In the genomic region with DNA sequence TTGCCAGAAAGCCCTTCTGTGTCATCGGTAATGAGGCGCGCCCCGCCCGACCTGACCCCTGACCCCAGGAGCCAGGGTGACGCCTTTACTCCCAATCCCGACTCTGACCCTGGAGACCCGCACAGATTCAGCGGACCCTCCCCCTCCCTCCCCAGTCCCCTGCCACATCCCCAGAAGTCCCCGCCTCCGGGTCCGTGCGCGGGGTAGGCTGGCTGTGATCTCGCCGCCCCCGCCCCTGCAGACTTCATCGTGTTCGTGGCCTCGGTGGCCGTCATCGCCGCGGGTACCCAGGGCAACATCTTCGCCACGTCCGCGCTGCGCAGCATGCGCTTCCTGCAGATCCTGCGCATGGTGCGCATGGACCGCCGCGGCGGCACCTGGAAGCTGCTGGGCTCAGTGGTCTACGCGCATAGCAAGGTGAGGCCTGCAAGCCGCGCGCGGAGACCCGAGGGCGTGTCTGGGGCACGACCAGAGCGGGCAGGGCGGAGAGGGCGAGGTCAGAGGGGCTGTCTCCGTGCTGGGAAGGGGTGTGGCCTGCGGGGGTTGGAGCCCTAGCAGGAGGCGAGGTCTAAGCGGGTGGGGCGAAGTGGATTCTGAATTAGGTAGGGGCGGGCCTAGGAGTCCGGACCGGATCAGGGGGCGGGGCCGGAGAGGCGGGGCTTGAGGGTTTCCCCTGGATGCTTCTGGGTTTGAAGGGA, we compare ENCODE assay signal across 8 cellular contexts. TPM values are rescaled to one million over a fixed set of nuclear protein-coding genes. Genes with fewer than 3 reads are reported as not detected.
DNase-seq lines count a peak whose midpoint lies in the region; ATAC-seq and TF ChIP-seq lines count a peak whose summit lies in the region.

No MANE protein-coding gene starts in this region.

- no peaks in the 10 kb centered on the region for H3K27me3 ChIP-seq in A673 (replicated peaks; ENCODE audit: insufficient read depth, low read depth, low read length, poor library complexity)
- no peaks in the 10 kb centered on the region for H3K27me3 ChIP-seq in prostate gland (replicated peaks; ENCODE audit: insufficient read depth)
- no peaks in the 10 kb centered on the region for H3K27me3 ChIP-seq in uterus

- H3K4me3 ChIP-seq in A673 (ENCODE audit: low read depth, low read length, poor library complexity, severe bottlenecking) (peak overlapping the region; percentile 46), fibroblast of villous mesenchyme (ENCODE audit: low read depth, low read length) (peak overlapping the region; percentile 48), prostate gland (peak overlapping the region; percentile 16 to 28), uterus (peak overlapping the region; percentile 1 to 21)
- no peak overlapping the region for H3K4me3 ChIP-seq in Jurkat, Clone E6-1 (ENCODE audit: low read length)

- H3K27ac ChIP-seq in A673 (ENCODE audit: low read depth, low read length, poor library complexity, severe bottlenecking) (no peak overlapping the region), prostate gland (no peak overlapping the region), uterus (no peak overlapping the region)

- CTCF ChIA-PET in A673 (lab: Charles Lee): no interaction called here

- TF ChIP-seq CTCF in A673 (conservative IDR thresholded peaks at IDR 0.05; ENCODE audit: low read depth, low read length): no peak
- TF ChIP-seq CTCF in fibroblast of villous mesenchyme (IDR thresholded peaks at IDR 0.05; ENCODE audit: insufficient read depth, low read depth, low read length): no peak
- TF ChIP-seq CTCF in prostate gland (IDR thresholded peaks at IDR 0.05): no peak
- no peak for TF ChIP-seq CTCF in uterus (IDR thresholded peaks at IDR 0.05)

- H3K4me1 ChIP-seq in A673 (ENCODE audit: insufficient read depth, low read length, poor library complexity, severe bottlenecking) (no peaks in the 10 kb centered on the region), prostate gland (replicated peaks) (no peaks in the 10 kb centered on the region), uterus (peaks cover 0 to 6% of the 10 kb centered on the region in 2 donors)

- no TSS peak for BruUV-seq in A673 (replicated peaks; lab: Mats Ljungman, UMichigan)

- no peaks in the 10 kb centered on the region for H3K9me3 ChIP-seq in A673 (ENCODE audit: low read depth, low read length, poor library complexity, severe bottlenecking)
- no peaks in the 10 kb centered on the region for H3K9me3 ChIP-seq in prostate gland
- no peaks in the 10 kb centered on the region for H3K9me3 ChIP-seq in uterus

- TF ChIP-seq POLR2A in prostate gland (IDR thresholded peaks at IDR 0.05): no peak
- TF ChIP-seq POLR2A in uterus (IDR thresholded peaks at IDR 0.05): no peak

- 22% methylated on average over 46 of the region's 59 CpGs for WGBS in prostate gland

- POLR2A ChIA-PET in A673 (lab: Charles Lee; ENCODE audit: low non-redundant PET): interaction anchor here (0.6 kb wide), 1 partner anchor 9 kb away, joined by 7 read pairs; no protein-coding TSS in a partner anchor

- no peaks in the 10 kb centered on the region for H3K36me3 ChIP-seq in A673 (ENCODE audit: insufficient read depth, low read length, poor library complexity, severe bottlenecking)
- H3K36me3 ChIP-seq in prostate gland: no peaks in the 10 kb centered on the region
- H3K36me3 ChIP-seq in uterus: no peaks in the 10 kb centered on the region

- DNase-seq in A673 (ENCODE audit: low spot score): peak; percentile 78
- peak; percentile 28 for DNase-seq in Jurkat, Clone E6-1 (ENCODE audit: low read depth, low spot score)
- peak; percentile 82 for DNase-seq in activated T-cell treated with anti-CD3 and anti-CD28 coated beads for 48 hours (ENCODE audit: low read depth)
- no peak for DNase-seq in fibroblast of villous mesenchyme (ENCODE audit: low read depth)
- peak; percentile 31 for DNase-seq in prostate gland (ENCODE audit: low spot score)
- DNase-seq in uterus: peak; percentile 36 to 37
- no peak for DNase-seq in SIG-M5 (lab: John Stamatoyannopoulos, UW)

- intact Hi-C loops in A673 (cut with micrococcal nuclease; ENCODE audit: unreplicated experiment) (no loop called here), prostate gland (cut with DNase I) (no loop called here), uterus (cut with DNase I; ENCODE audit: low total_unique reads) (no loop called here)

- peak; percentile 75 for ATAC-seq in GM19455 (IDR thresholded peaks at IDR 0.05; ENCODE audit: unreplicated experiment)

RNA-seq across cellular contexts. Expression of gene KCNQ4, which starts 34.8 kb away (rescaled TPM):
- 0.62 and 1.4 TPM in 2 replicates for total RNA-seq in A673 (2021)
- 0.43 TPM for polyA plus RNA-seq in Jurkat, Clone E6-1 (2012; ENCODE audit: insufficient read depth, insufficient read length)
- under 0.01 TPM in 2 replicates for total RNA-seq in fibroblast of villous mesenchyme
- 1 to 10 TPM; 1.8 to 3.1 TPM for total RNA-seq in prostate gland
- 10 to 100 TPM in 1 of 4 donors, 1 to 10 TPM in 2, not detected in 1; 2.7 to 13.4 (median 7.4) TPM for total RNA-seq in uterus

RNA-seq across cellular contexts. Expression of gene CITED4, which starts 43.8 kb away (rescaled TPM):
- 1.3 and 1.9 TPM in 2 replicates for total RNA-seq in A673 (2021)
- polyA plus RNA-seq in Jurkat, Clone E6-1 (2012; ENCODE audit: insufficient read depth, insufficient read length): not detected
- 1.7 and 5.2 TPM in 2 replicates for total RNA-seq in fibroblast of villous mesenchyme
- 100 to 1,000 TPM in 1 of 2 donors, 10 to 100 TPM in 1; 72.3 to 138 TPM for total RNA-seq in prostate gland
- 10 to 100 TPM in 3 of 4 donors, 1 to 10 TPM in 1; 4.1 to 99.9 (median 19.9) TPM for total RNA-seq in uterus

Comparison
In these comparisons a context has a peak if more than half of its experiments do, and no peak if none do; other contexts are left out.
1. DNase-seq: peak in A673 (single experiment), Jurkat, Clone E6-1 (single experiment), activated T-cell treated with anti-CD3 and anti-CD28 coated beads for 48 hours (single experiment), prostate gland (single experiment) and uterus (2 of 2); none in fibroblast of villous mesenchyme (single experiment) and SIG-M5 (single experiment).